In genomic region chr4:95450294-95450693, GRCh38 we compare ENCODE assay signal across 1 cellular context.
TF ChIP-seq lines count a peak whose summit lies in the region.

No MANE protein-coding gene starts in this region.

TF ChIP-seq in GM12878, 131 proteins besides CTCF, POLR2A, EP300 and RAD21 (continued from another document):
- TF ChIP-seq NFYA (IDR thresholded peaks at IDR 0.05; ENCODE audit: borderline replicate concordance, low read depth, low read length) (no peak), TCF12 (IDR thresholded peaks at IDR 0.05; ENCODE audit: low read depth, low read length) (peak; percentile 7; the same call in 1 of the 2 replicates), SUZ12 (IDR thresholded peaks at IDR 0.05; ENCODE audit: unreplicated experiment) (no peak)
